1 cellular context compared by ENCODE assay signal in genomic region chr7:156861212-156861611, GRCh38.
A peak's percentile ranks its signal among the peaks of the same experiment; 100 is the strongest.
TF ChIP-seq lines count a peak whose summit lies in the region.

No MANE protein-coding gene starts in this region.

TF ChIP-seq in HEK293, 187 proteins besides CTCF, POLR2A, EP300 and RAD21:
- TF ChIP-seq, protein P1, sequence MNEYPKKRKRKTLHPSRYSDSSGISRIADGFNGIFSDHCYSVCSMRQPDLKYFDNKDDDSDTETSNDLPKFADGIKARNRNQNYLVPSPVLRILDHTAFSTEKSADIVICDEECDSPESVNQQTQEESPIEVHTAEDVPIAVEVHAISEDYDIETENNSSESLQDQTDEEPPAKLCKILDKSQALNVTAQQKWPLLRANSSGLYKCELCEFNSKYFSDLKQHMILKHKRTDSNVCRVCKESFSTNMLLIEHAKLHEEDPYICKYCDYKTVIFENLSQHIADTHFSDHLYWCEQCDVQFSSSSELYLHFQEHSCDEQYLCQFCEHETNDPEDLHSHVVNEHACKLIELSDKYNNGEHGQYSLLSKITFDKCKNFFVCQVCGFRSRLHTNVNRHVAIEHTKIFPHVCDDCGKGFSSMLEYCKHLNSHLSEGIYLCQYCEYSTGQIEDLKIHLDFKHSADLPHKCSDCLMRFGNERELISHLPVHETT (tag by site-specific recombination; IDR thresholded peaks at IDR 0.05), result no peak
- no peak for TF ChIP-seq KLF8 (tag by site-specific recombination; IDR thresholded peaks at IDR 0.05)
- TF ChIP-seq ZNF629 (tag by site-specific recombination; IDR thresholded peaks at IDR 0.05), result no peak
- TF ChIP-seq ZNF202 (tag by site-specific recombination; IDR thresholded peaks at IDR 0.05; ENCODE audit: borderline replicate concordance), result no peak
- peak; percentile 97 for TF ChIP-seq ZNF585B (tag by site-specific recombination; IDR thresholded peaks at IDR 0.05)
- TF ChIP-seq, protein P2, sequence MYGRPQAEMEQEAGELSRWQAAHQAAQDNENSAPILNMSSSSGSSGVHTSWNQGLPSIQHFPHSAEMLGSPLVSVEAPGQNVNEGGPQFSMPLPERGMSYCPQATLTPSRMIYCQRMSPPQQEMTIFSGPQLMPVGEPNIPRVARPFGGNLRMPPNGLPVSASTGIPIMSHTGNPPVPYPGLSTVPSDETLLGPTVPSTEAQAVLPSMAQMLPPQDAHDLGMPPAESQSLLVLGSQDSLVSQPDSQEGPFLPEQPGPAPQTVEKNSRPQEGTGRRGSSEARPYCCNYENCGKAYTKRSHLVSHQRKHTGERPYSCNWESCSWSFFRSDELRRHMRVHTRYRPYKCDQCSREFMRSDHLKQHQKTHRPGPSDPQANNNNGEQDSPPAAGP (tag by site-specific recombination; IDR thresholded peaks at IDR 0.05), result no peak
